Comparison of ENCODE assay signal across 15 cellular contexts in genomic region chr16:50099957-50100648, GRCh38. TPM values are rescaled to one million over a fixed set of nuclear protein-coding genes. Genes with fewer than 3 reads are reported as not detected.
DNase-seq lines count a peak whose midpoint lies in the region; ATAC-seq and TF ChIP-seq lines count a peak whose summit lies in the region.
"Had no signal": no experiment of that assay in that cellular context is flagged by ENCODE, and none has a peak within 500 bp of the region (broad histone marks: within the 10 kb centered on the region; RNA-seq: fewer than 3 reads in every experiment).

No MANE protein-coding gene starts in this region.

- H3K4me3 Mint-ChIP-seq in MCF 10A (ENCODE audit: unreplicated experiment) (no peak overlapping the region), type B pancreatic cell (no peak overlapping the region)
- no peak overlapping the region for H3K4me3 Mint-ChIP-seq in activated naive CD8-positive, alpha-beta T cell treated with anti-CD3 and anti-CD28 coated beads for 36 hours

- H3K36me3 Mint-ChIP-seq in MCF 10A (ENCODE audit: insufficient read depth, unreplicated experiment): peaks cover 58% of the 10 kb centered on the region
- H3K36me3 Mint-ChIP-seq in type B pancreatic cell: peaks cover 13% of the 10 kb centered on the region
- H3K36me3 Mint-ChIP-seq in activated naive CD8-positive, alpha-beta T cell treated with anti-CD3 and anti-CD28 coated beads for 36 hours: peaks cover 13% of the 10 kb centered on the region

- no peaks in the 10 kb centered on the region for H3K27me3 Mint-ChIP-seq in MCF 10A (ENCODE audit: insufficient read depth, unreplicated experiment)
- no peaks in the 10 kb centered on the region for H3K27me3 Mint-ChIP-seq in type B pancreatic cell
- H3K27me3 Mint-ChIP-seq in activated naive CD8-positive, alpha-beta T cell treated with anti-CD3 and anti-CD28 coated beads for 36 hours: no peaks in the 10 kb centered on the region

- DNase-seq in T47D (ENCODE audit: low read depth in 1 of 2, low spot score in 1 of 2) (peak; percentile 3 to 9), MCF 10A (ENCODE audit: unreplicated experiment) (no peak), NCI-H510A treated with DMSO at 0.1 percent for 48 hours (lab: John Stamatoyannopoulos, UW) (peak; percentile 80), type B pancreatic cell (ENCODE audit: extremely low spot score, unreplicated experiment) (no peak), mucosa of gallbladder (ENCODE audit: low spot score) (no peak)
- no peak for DNase-seq in activated naive CD8-positive, alpha-beta T cell treated with anti-CD3 and anti-CD28 coated beads for 36 hours
- DNase-seq: Calu3, GDM1, KBM-7, NCI-H1092 treated with DMSO at 0.1 percent for 48 hours, NCI-H1930, NCI-H2227 treated with DMSO at 0.1 percent for 48 hours had no signal

- no peaks in the 10 kb centered on the region for H3K9me3 Mint-ChIP-seq in MCF 10A (ENCODE audit: unreplicated experiment)
- H3K9me3 Mint-ChIP-seq in type B pancreatic cell: no peaks in the 10 kb centered on the region
- H3K9me3 Mint-ChIP-seq in activated naive CD8-positive, alpha-beta T cell treated with anti-CD3 and anti-CD28 coated beads for 36 hours: no peaks in the 10 kb centered on the region

- H3K27ac Mint-ChIP-seq in MCF 10A (ENCODE audit: low read depth, unreplicated experiment) (no peak overlapping the region), type B pancreatic cell (peak overlapping the region; percentile 13)
- no peak overlapping the region for H3K27ac Mint-ChIP-seq in activated naive CD8-positive, alpha-beta T cell treated with anti-CD3 and anti-CD28 coated beads for 36 hours

- intact Hi-C loops in MCF 10A (cut with micrococcal nuclease): no loop called here

- BruUV-seq in MCF 10A (replicated peaks; lab: Mats Ljungman, UMichigan): no TSS peak

- in situ Hi-C loops in T47D (cut with HindIII; ENCODE audit: low pct_unique_long_range_greater_than_20kb, low sequenced_read_pairs): no loop called here

- H3K4me1 Mint-ChIP-seq in MCF 10A (ENCODE audit: insufficient read depth, unreplicated experiment) (peaks cover 5% of the 10 kb centered on the region), type B pancreatic cell (ENCODE audit: unreplicated experiment) (no peaks in the 10 kb centered on the region)
- H3K4me1 Mint-ChIP-seq in activated naive CD8-positive, alpha-beta T cell treated with anti-CD3 and anti-CD28 coated beads for 36 hours: no peaks in the 10 kb centered on the region

- POLR2A ChIA-PET in MCF 10A (lab: Yijun Ruan, JAX): no interaction called here

- peak; percentile 96 for ATAC-seq in esophagus mucosa
- no peak for ATAC-seq in activated CD4-positive, CD25-positive, alpha-beta regulatory T cell treated with anti-CD3 and anti-CD28 coated beads, Interleukin-2, amount 50 U/mL, for 24 hours
- ATAC-seq: SK-N-SH treated with all-trans-retinoic acid at 6 μM for 48 hours had no signal

- no peak for TF ChIP-seq CTCF in MCF 10A (IDR thresholded peaks at IDR 0.05; ENCODE audit: unreplicated experiment)
- no peak for TF ChIP-seq CTCF in type B pancreatic cell (conservative IDR thresholded peaks at IDR 0.05)

- CTCF ChIA-PET in MCF 10A (lab: Yijun Ruan, JAX): no interaction called here

RNA-seq across cellular contexts. Expression of gene HEATR3, which starts 34.3 kb away (rescaled TPM):
- total RNA-seq in MCF 10A (2022): 10.5 and 13.3 TPM in 2 replicates
- 14.5 TPM for total RNA-seq in esophagus mucosa
- total RNA-seq in type B pancreatic cell (ENCODE audit: low replicate concordance): 16.7 and 17.9 TPM in 2 replicates
- total RNA-seq in activated naive CD8-positive, alpha-beta T cell treated with anti-CD3 and anti-CD28 coated beads for 36 hours: 10 to 100 TPM; 26.8 to 27.6 TPM
- total RNA-seq in mucosa of gallbladder: 17.7 TPM

RNA-seq across cellular contexts. Expression of gene TENT4B, which starts 53.0 kb away (rescaled TPM):
- total RNA-seq in MCF 10A (2022): 11.5 and 12.1 TPM in 2 replicates
- total RNA-seq in esophagus mucosa: 6.7 TPM
- total RNA-seq in type B pancreatic cell (ENCODE audit: low replicate concordance): 13.1 and 14.1 TPM in 2 replicates
- 10 to 100 TPM; 18.6 to 19.7 TPM for total RNA-seq in activated naive CD8-positive, alpha-beta T cell treated with anti-CD3 and anti-CD28 coated beads for 36 hours
- total RNA-seq in mucosa of gallbladder: 13.3 TPM

Comparison
In these comparisons a context has a peak if more than half of its experiments do, and no peak if none do; other contexts are left out.
1. DNase-seq: peak in T47D (2 of 2) and NCI-H510A treated with DMSO at 0.1 percent for 48 hours (single experiment); none in MCF 10A (single experiment), type B pancreatic cell (single experiment), activated naive CD8-positive, alpha-beta T cell treated with anti-CD3 and anti-CD28 coated beads for 36 hours (single experiment) and mucosa of gallbladder (single experiment).